Comparison of ENCODE assay signal across 16 cellular contexts in genomic region chr11:7449841-7450214, GRCh38. TPM values are rescaled to one million over a fixed set of nuclear protein-coding genes. Genes with fewer than 3 reads are reported as not detected.
A peak's percentile ranks its signal among the peaks of the same experiment; 100 is the strongest.
DNase-seq lines count a peak whose midpoint lies in the region; ATAC-seq, FAIRE-seq and TF ChIP-seq lines count a peak whose summit lies in the region.
"Had no signal": no experiment of that assay in that cellular context is flagged by ENCODE, and none has a peak within 500 bp of the region (broad histone marks: within the 10 kb centered on the region; RNA-seq: fewer than 3 reads in every experiment).

No MANE protein-coding gene starts in this region.

- no peak overlapping the region for H3K4me3 Mint-ChIP-seq in activated CD8-positive, alpha-beta T cell treated with anti-CD3 and anti-CD28 coated beads for 36 hours
- H3K4me3 Mint-ChIP-seq: CD4-positive, alpha-beta memory T cell had no signal

- TF ChIP-seq CTCF in epithelial cell of esophagus (IDR thresholded peaks at IDR 0.05; ENCODE audit: insufficient read depth, low read depth, low read length, missing control alignments), result no peak
- no peak for TF ChIP-seq CTCF in pancreas (IDR thresholded peaks at IDR 0.05)
- no peak for TF ChIP-seq CTCF in activated CD8-positive, alpha-beta T cell treated with anti-CD3 and anti-CD28 coated beads for 36 hours (IDR thresholded peaks at IDR 0.05)

- no peaks in the 10 kb centered on the region for H3K36me3 Mint-ChIP-seq in activated CD8-positive, alpha-beta T cell treated with anti-CD3 and anti-CD28 coated beads for 36 hours (ENCODE audit: low read depth)
- H3K36me3 Mint-ChIP-seq: CD4-positive, alpha-beta memory T cell had no signal

- H3K36me3 ChIP-seq in BLaER1 (no peaks in the 10 kb centered on the region), MG63 (no peaks in the 10 kb centered on the region), pancreas (no peaks in the 10 kb centered on the region)

- peak; percentile 6 for DNase-seq in MG63
- DNase-seq in epithelial cell of esophagus (ENCODE audit: low read depth), result peak; percentile 24
- DNase-seq in pancreas, result peak in 1 of 6 donors; percentile 22
- DNase-seq in Kasumi-1 (lab: John Stamatoyannopoulos, UW), result no peak
- no peak for DNase-seq in activated CD8-positive, alpha-beta T cell treated with anti-CD3 and anti-CD28 coated beads for 36 hours
- DNase-seq in NCI-H345 (lab: John Stamatoyannopoulos, UW), result no peak
- DNase-seq: CD4-positive, alpha-beta memory T cell; EL; Karpas-422; NCI-H1436 treated with DMSO at 0.1 percent for 48 hours; NCI-H2081 treated with DMSO at 0.1 percent for 48 hours; PC-9 had no signal

- no peaks in the 10 kb centered on the region for H4K20me1 ChIP-seq in BLaER1

- FAIRE-seq in pancreas (lab: Jason Lieb, UNC), result no peak
- FAIRE-seq: A549, H54 had no signal

- no peak overlapping the region for H3K27ac Mint-ChIP-seq in activated CD8-positive, alpha-beta T cell treated with anti-CD3 and anti-CD28 coated beads for 36 hours

- peaks cover 6% of the 10 kb centered on the region for H3K4me1 ChIP-seq in BLaER1
- H3K4me1 ChIP-seq in pancreas, result peaks cover 0 to 12% (median 7%) of the 10 kb centered on the region in 3 donors
- H3K4me1 ChIP-seq: A549 had no signal

- H3K4me3 ChIP-seq in BLaER1, result no peak overlapping the region
- H3K4me3 ChIP-seq in MG63, result no peak overlapping the region
- H3K4me3 ChIP-seq in epithelial cell of esophagus (ENCODE audit: low read length), result no peak overlapping the region
- H3K4me3 ChIP-seq in pancreas, result no peak overlapping the region
- H3K4me3 ChIP-seq: A549, PC-9 had no signal

- WGBS in pancreas, 2 donors, result 53 to 58% methylated on average over 4 of the region's 4 CpGs

- no peaks in the 10 kb centered on the region for H3K27me3 Mint-ChIP-seq in activated CD8-positive, alpha-beta T cell treated with anti-CD3 and anti-CD28 coated beads for 36 hours

- no peaks in the 10 kb centered on the region for H3K9me3 Mint-ChIP-seq in activated CD8-positive, alpha-beta T cell treated with anti-CD3 and anti-CD28 coated beads for 36 hours
- H3K9me3 Mint-ChIP-seq: CD4-positive, alpha-beta memory T cell had no signal

- POLR2A ChIA-PET in activated CD8-positive, alpha-beta T cell treated with anti-CD3 and anti-CD28 coated beads for 36 hours (lab: Charles Lee), result no interaction called here

- H3K9me3 ChIP-seq in BLaER1, result no peaks in the 10 kb centered on the region
- H3K9me3 ChIP-seq in MG63, result no peaks in the 10 kb centered on the region
- no peaks in the 10 kb centered on the region for H3K9me3 ChIP-seq in pancreas
- H3K9me3 ChIP-seq: A549 had no signal

- intact Hi-C loops in pancreas (cut with DNase I), result no loop called here
- intact Hi-C loops in activated CD8-positive, alpha-beta T cell treated with anti-CD3 and anti-CD28 coated beads for 36 hours (cut with micrococcal nuclease), result loop anchor here (10.0 kb wide), 1 partner anchor 95 kb away; no protein-coding TSS in a partner anchor

- peak overlapping the region; percentile 24; the same call in 1 of the 2 replicates for H3K4me2 ChIP-seq in BLaER1
- H3K4me2 ChIP-seq: A549, PC-9 had no signal

- no peaks in the 10 kb centered on the region for H3K4me1 Mint-ChIP-seq in activated CD8-positive, alpha-beta T cell treated with anti-CD3 and anti-CD28 coated beads for 36 hours (ENCODE audit: low read depth)
- H3K4me1 Mint-ChIP-seq: CD4-positive, alpha-beta memory T cell had no signal

- H3K27ac ChIP-seq in BLaER1 (no peak overlapping the region), pancreas (no peak overlapping the region)
- H3K27ac ChIP-seq: A549, PC-9 had no signal

- ATAC-seq in pancreas, result peak; percentile 26 to 72 (median 68)
- no peak for ATAC-seq in activated CD8-positive, alpha-beta T cell treated with anti-CD3 and anti-CD28 coated beads for 36 hours
- ATAC-seq in GM21447 (IDR thresholded peaks at IDR 0.05; ENCODE audit: unreplicated experiment), result no peak
- ATAC-seq: A549 had no signal

- H3K27me3 ChIP-seq in BLaER1, result no peaks in the 10 kb centered on the region
- H3K27me3 ChIP-seq in MG63, result no peaks in the 10 kb centered on the region
- no peaks in the 10 kb centered on the region for H3K27me3 ChIP-seq in pancreas

- CTCF ChIA-PET in activated CD8-positive, alpha-beta T cell treated with anti-CD3 and anti-CD28 coated beads for 36 hours (lab: Charles Lee), result interaction anchor here (1.2 kb wide), 1 partner anchor 350 kb away, joined by 3 read pairs; no protein-coding TSS in a partner anchor

- H3K9ac ChIP-seq in BLaER1, result no peak overlapping the region

RNA-seq across cellular contexts. Expression of gene OLFML1, which starts 35.5 kb away (rescaled TPM):
- total RNA-seq in MG63 (2014; rRNA removed; shearing (Covaris generic); ENCODE audit: low replicate concordance), result not detected in 2 replicates
- 1 to 10 TPM in 4 of 6 donors, under 1 TPM in 2; 0.32 to 7.0 (median 1.6) TPM for total RNA-seq in pancreas
- under 1 TPM; 0.70 to 0.76 TPM for polyA plus RNA-seq in pancreas
- not detected for total RNA-seq in activated CD8-positive, alpha-beta T cell treated with anti-CD3 and anti-CD28 coated beads for 36 hours
- total RNA-seq: CD4-positive, alpha-beta memory T cell; PC-9 had no signal
- polyA plus RNA-seq: A549; CD4-positive, alpha-beta memory T cell had no signal

Comparison
In these comparisons a context has a peak if more than half of its experiments do, and no peak if none do; other contexts are left out.
1. DNase-seq: peak in MG63 (single experiment) and epithelial cell of esophagus (single experiment); none in Kasumi-1 (0 of 2), activated CD8-positive, alpha-beta T cell treated with anti-CD3 and anti-CD28 coated beads for 36 hours (single experiment) and NCI-H345 (single experiment).
2. ATAC-seq: peak in pancreas (4 of 4); none in activated CD8-positive, alpha-beta T cell treated with anti-CD3 and anti-CD28 coated beads for 36 hours (single experiment) and GM21447 (single experiment).